ENCODE assay signal across 8 cellular contexts in genomic region chr10:46229144-46229563, GRCh38. TPM values are rescaled to one million over a fixed set of nuclear protein-coding genes. Genes with fewer than 3 reads are reported as not detected.
DNase-seq lines count a peak whose midpoint lies in the region; ATAC-seq and TF ChIP-seq lines count a peak whose summit lies in the region.

No MANE protein-coding gene starts in this region.

- H3K9me3 Mint-ChIP-seq in osteocyte (ENCODE audit: unreplicated experiment), result no peaks in the 10 kb centered on the region

- intact Hi-C loops in OCI-LY7 (cut with micrococcal nuclease; ENCODE audit: unreplicated experiment), result no loop called here
- intact Hi-C loops in dorsolateral prefrontal cortex (cut with DNase I), result loop anchor here in 1 of 2 donors (5.0 kb wide), 1 partner anchor 98 kb away; no protein-coding TSS in a partner anchor

- H3K36me3 Mint-ChIP-seq in osteocyte (ENCODE audit: unreplicated experiment), result no peaks in the 10 kb centered on the region

- H3K27ac Mint-ChIP-seq in osteocyte (ENCODE audit: unreplicated experiment), result no peak overlapping the region

- ATAC-seq in HG03469 (IDR thresholded peaks at IDR 0.05; ENCODE audit: unreplicated experiment) (no peak), HG03108 (IDR thresholded peaks at IDR 0.05; ENCODE audit: unreplicated experiment) (no peak)

- CTCF ChIA-PET in OCI-LY7 (lab: Charles Lee; ENCODE audit: unreplicated experiment), result no interaction called here

- peaks cover 23% of the 10 kb centered on the region for H3K27me3 Mint-ChIP-seq in osteocyte (ENCODE audit: unreplicated experiment)

- no peaks in the 10 kb centered on the region for H3K4me1 ChIP-seq in OCI-LY7 (ENCODE audit: insufficient read depth, low read length, poor library complexity, severe bottlenecking)

- BruUV-seq in OCI-LY7 (replicated peaks; lab: Mats Ljungman, UMichigan), result no TSS peak

- no peaks in the 10 kb centered on the region for H3K27me3 ChIP-seq in dorsolateral prefrontal cortex

- peak; percentile 32 for DNase-seq in stimulated activated CD4-positive, alpha-beta T cell treated with anti-CD3 and anti-CD28 coated beads, Interleukin-15, amount 100 ng/mL, for 24 hours
- DNase-seq in stimulated activated CD4-positive, alpha-beta T cell treated with anti-CD3 and anti-CD28 coated beads, Interleukin-1b, Interleukin-23, amount 100 ng/mL, for 48 hours, result no peak
- DNase-seq in OCI-LY7 (ENCODE audit: low spot score), result peak; percentile 48
- peak in 5 of 10 donors; percentile 21 to 30 (median 23) for DNase-seq in dorsolateral prefrontal cortex
- DNase-seq in osteocyte (ENCODE audit: extremely low spot score, unreplicated experiment), result peak; percentile 75
- DNase-seq in NCI-H1436 treated with DMSO at 0.1 percent for 48 hours (lab: John Stamatoyannopoulos, UW), result no peak

- no peak overlapping the region for H2AFZ ChIP-seq in OCI-LY7 (ENCODE audit: low read length)

- H3K79me2 ChIP-seq in OCI-LY7 (ENCODE audit: insufficient read depth, low read depth, low read length), result no peaks in the 10 kb centered on the region

- H3K36me3 ChIP-seq in OCI-LY7 (ENCODE audit: insufficient read depth, low read length), result peaks cover 55% of the 10 kb centered on the region

- H3K4me2 ChIP-seq in OCI-LY7 (ENCODE audit: low read length), result no peak overlapping the region

- POLR2A ChIA-PET in OCI-LY7 (lab: Charles Lee), result interaction anchor here (1.9 kb wide), 1 partner anchor 62 kb away, joined by 5 read pairs; no protein-coding TSS in a partner anchor

- no peaks in the 10 kb centered on the region for H4K20me1 ChIP-seq in OCI-LY7 (ENCODE audit: insufficient read depth, low read length)

- H3K27ac ChIP-seq in OCI-LY7 (ENCODE audit: low read depth, low read length, poor library complexity, severe bottlenecking) (no peak overlapping the region), dorsolateral prefrontal cortex (no peak overlapping the region)

- peaks cover 12% of the 10 kb centered on the region for H3K9me3 ChIP-seq in OCI-LY7 (ENCODE audit: low read length)

- no peaks in the 10 kb centered on the region for H3K9me2 ChIP-seq in OCI-LY7 (ENCODE audit: insufficient read depth, low read length)

- TF ChIP-seq CTCF in OCI-LY7 (conservative IDR thresholded peaks at IDR 0.05; ENCODE audit: low read length) (peak; percentile 88), dorsolateral prefrontal cortex (IDR thresholded peaks at IDR 0.05 in 54 of 56, conservative IDR thresholded peaks at IDR 0.05 in 2 of 56; ENCODE audit: low read depth in 1 of 56, partially characterized antibody in 56 of 56) (peak in 49 of 56 donors; percentile 19 to 68 (median 49)), osteocyte (IDR thresholded peaks at IDR 0.05) (peak; percentile 57)

- no peaks in the 10 kb centered on the region for H3K4me1 Mint-ChIP-seq in osteocyte (ENCODE audit: unreplicated experiment)

- H3K4me3 ChIP-seq in OCI-LY7 (ENCODE audit: low read depth, low read length, poor library complexity, severe bottlenecking) (no peak overlapping the region), dorsolateral prefrontal cortex (no peak overlapping the region)

- H3K4me3 Mint-ChIP-seq in osteocyte (ENCODE audit: unreplicated experiment), result no peak overlapping the region

RNA-seq across cellular contexts. Expression of gene ANTXRL, which starts 57.6 kb away (rescaled TPM):
- total RNA-seq in OCI-LY7 (2014; rRNA removed; shearing (Covaris generic)), result not detected in 2 replicates
- total RNA-seq in OCI-LY7 (2022) (0.95 TPM in 1 of 2 replicates, not detected in the other), dorsolateral prefrontal cortex (1 to 10 TPM in 1 of 120 experiments, under 1 TPM in 16, not detected in 103; 0.14 to 1.5 (median 0.30) TPM), osteocyte (not detected in 2 replicates)

Comparison
In these comparisons a context has a peak if more than half of its experiments do, and no peak if none do; other contexts are left out.
1. DNase-seq: peak in stimulated activated CD4-positive, alpha-beta T cell treated with anti-CD3 and anti-CD28 coated beads, Interleukin-15, amount 100 ng/mL, for 24 hours (single experiment), OCI-LY7 (single experiment) and osteocyte (single experiment); none in stimulated activated CD4-positive, alpha-beta T cell treated with anti-CD3 and anti-CD28 coated beads, Interleukin-1b, Interleukin-23, amount 100 ng/mL, for 48 hours (single experiment) and NCI-H1436 treated with DMSO at 0.1 percent for 48 hours (single experiment).
2. Peak in every context shown above with its lines, with median percentiles within 50 percentile points of each other: CTCF ChIP-seq.